In genomic region chr2:85441859-85442258, GRCh38 we compare ENCODE assay signal across 16 cellular contexts. TPM values are rescaled to one million over a fixed set of nuclear protein-coding genes. Genes with fewer than 3 reads are reported as not detected.
"Had no signal": no experiment of that assay in that cellular context is flagged by ENCODE, and none has a peak within 500 bp of the region (broad histone marks: within the 10 kb centered on the region; RNA-seq: fewer than 3 reads in every experiment).

No MANE protein-coding gene starts in this region.

- DNase-seq: activated CD4-positive, alpha-beta T cell treated with anti-CD3 and anti-CD28 coated beads for 4 hours; activated CD8-positive, alpha-beta memory T cell treated with anti-CD3 and anti-CD28 coated beads, Interleukin-2, amount 50 U/mL, for 48 hours; activated CD8-positive, alpha-beta T cell treated with anti-CD3 and anti-CD28 coated beads for 36 hours; activated naive CD8-positive, alpha-beta T cell treated with anti-CD3 and anti-CD28 coated beads, Interleukin-2, amount 50 U/mL, for 24 hours; esophagus squamous epithelium; foreskin fibroblast; heart left ventricle; natural killer cell; stimulated activated CD4-positive, alpha-beta T cell treated with anti-CD3 and anti-CD28 coated beads, Interleukin-12 subunit alpha, Interleukin-12 subunit beta, amount 100 ng/mL, for 4 hours; stimulated activated naive CD8-positive, alpha-beta T cell treated with anti-CD3 and anti-CD28 coated beads, Interleukin-15, Interleukin-2, amounts not matched to agents 100 U/mL and 50 U/mL, for 24 hours; upper lobe of left lung; WERI-Rb-1 had no signal

- H3K27me3 ChIP-seq: ascending aorta, esophagus squamous epithelium, heart left ventricle, upper lobe of left lung had no signal

- H3K36me3 ChIP-seq: ascending aorta, esophagus squamous epithelium, heart left ventricle, upper lobe of left lung, WERI-Rb-1 had no signal

- H3K4me3 ChIP-seq: ascending aorta, esophagus squamous epithelium, heart left ventricle, upper lobe of left lung had no signal

- H3K27ac ChIP-seq: ascending aorta, esophagus squamous epithelium, WERI-Rb-1 had no signal

RNA-seq across cellular contexts. Expression of gene SH2D6, which starts 23.3 kb away (rescaled TPM):
- total RNA-seq: ascending aorta, bronchial epithelial cell, heart left ventricle, lung microvascular endothelial cell, omental fat pad had no signal
